Comparison of ENCODE assay signal across 16 cellular contexts in genomic region chr13:110436786-110437370, GRCh38.
DNase-seq lines count a peak whose midpoint lies in the region; ATAC-seq, FAIRE-seq and TF ChIP-seq lines count a peak whose summit lies in the region.
"Had no signal": no experiment of that assay in that cellular context is flagged by ENCODE, and none has a peak within 500 bp of the region (broad histone marks: within the 10 kb centered on the region; RNA-seq: fewer than 3 reads in every experiment).

No MANE protein-coding gene starts in this region.

- H3K36me3 ChIP-seq in HepG2 (replicated peaks in 1 of 2; ENCODE audit: control insufficient read depth in 1 of 2, insufficient read depth in 2 of 2, low read length in 2 of 2), result no peaks in the 10 kb centered on the region
- no peaks in the 10 kb centered on the region for H3K36me3 ChIP-seq in right lobe of liver
- peaks cover 51 to 93% (median 86%) of the 10 kb centered on the region in 4 donors for H3K36me3 ChIP-seq in esophagus muscularis mucosa
- H3K36me3 ChIP-seq in sigmoid colon, result peaks cover 43 to 94% (median 58%) of the 10 kb centered on the region in 4 donors
- peaks cover 72 to 83% (median 73%) of the 10 kb centered on the region in 3 donors for H3K36me3 ChIP-seq in tibial artery
- H3K36me3 ChIP-seq in small intestine (ENCODE audit: control insufficient read depth in 2 of 2, insufficient read depth in 2 of 2, low read length in 2 of 2), result peaks cover 0 to 2% of the 10 kb centered on the region in 2 donors

- H3K9me3 ChIP-seq in HepG2 (ENCODE audit: low read length) (no peaks in the 10 kb centered on the region), right lobe of liver (no peaks in the 10 kb centered on the region), esophagus muscularis mucosa (no peaks in the 10 kb centered on the region), sigmoid colon (no peaks in the 10 kb centered on the region), tibial artery (no peaks in the 10 kb centered on the region), small intestine (ENCODE audit: control insufficient read depth, low read depth) (no peaks in the 10 kb centered on the region)

- H4K20me1 ChIP-seq in HepG2 (ENCODE audit: insufficient read depth, low read length), result no peaks in the 10 kb centered on the region

- in situ Hi-C loops in HepG2 (cut with HindIII; ENCODE audit: extremely low pct_ligation_motif_present, low pct_unique_long_range_greater_than_20kb), result no loop called here

- TF ChIP-seq POLR2A in HepG2 (IDR thresholded peaks at IDR 0.05; ENCODE audit: insufficient read depth in 1 of 2, low read depth in 2 of 2, low read length in 2 of 2), result no peak
- no peak for TF ChIP-seq POLR2A in right lobe of liver (IDR thresholded peaks at IDR 0.05)
- no peak for TF ChIP-seq POLR2A in esophagus muscularis mucosa (IDR thresholded peaks at IDR 0.05; ENCODE audit: low read depth)
- no peak for TF ChIP-seq POLR2A in sigmoid colon (IDR thresholded peaks at IDR 0.05)

- intact Hi-C loops in HepG2 (cut with micrococcal nuclease; ENCODE audit: unreplicated experiment) (no loop called here), right lobe of liver (cut with DNase I) (no loop called here), esophagus muscularis mucosa (cut with DNase I) (no loop called here), sigmoid colon (cut with DNase I) (no loop called here), tibial artery (cut with DNase I; ENCODE audit: low total_unique reads) (loop anchor here (5.0 kb wide), 1 partner anchor 215 kb away; no protein-coding TSS in a partner anchor)

- ATAC-seq in HepG2 (no peak), right lobe of liver (no peak)
- ATAC-seq: GM12878, HCT116 had no signal

- H3K4me3 ChIP-seq in HepG2 (replicated peaks in 1 of 3; ENCODE audit: insufficient read depth in 1 of 3, low read depth in 2 of 3, low read length in 3 of 3) (no peak overlapping the region), right lobe of liver (no peak overlapping the region), esophagus muscularis mucosa (no peak overlapping the region), sigmoid colon (no peak overlapping the region), tibial artery (no peak overlapping the region), small intestine (ENCODE audit: low read depth in 1 of 2, low read length in 2 of 2) (no peak overlapping the region), foreskin fibroblast (ENCODE audit: low read depth in 1 of 2, low read length in 2 of 2) (no peak overlapping the region)
- H3K4me3 ChIP-seq: GM12878 had no signal

- TF ChIP-seq CTCF in HepG2 (CRISPR knock-in tag; IDR thresholded peaks at IDR 0.05), result no peak
- no peak for TF ChIP-seq CTCF in right lobe of liver (IDR thresholded peaks at IDR 0.05)
- no peak for TF ChIP-seq CTCF in esophagus muscularis mucosa (IDR thresholded peaks at IDR 0.05)
- no peak for TF ChIP-seq CTCF in sigmoid colon (IDR thresholded peaks at IDR 0.05)
- no peak for TF ChIP-seq CTCF in tibial artery (IDR thresholded peaks at IDR 0.05)
- TF ChIP-seq CTCF in foreskin fibroblast (IDR thresholded peaks at IDR 0.05; ENCODE audit: low read depth, low read length), result no peak

- no peak for TF ChIP-seq RAD21 in HepG2 (CRISPR knock-in tag; IDR thresholded peaks at IDR 0.05)

- BruUV-seq in HepG2 (replicated peaks; lab: Mats Ljungman, UMichigan), result no TSS peak

- H3K4me1 ChIP-seq in HepG2 (ENCODE audit: insufficient read depth, low read length) (no peaks in the 10 kb centered on the region), right lobe of liver (no peaks in the 10 kb centered on the region), esophagus muscularis mucosa (peaks cover 18 to 40% (median 33%) of the 10 kb centered on the region in 4 donors), sigmoid colon (peaks cover 0 to 31% (median 21%) of the 10 kb centered on the region in 4 donors), tibial artery (peaks cover 0 to 46% (median 23%) of the 10 kb centered on the region in 4 donors), small intestine (ENCODE audit: control insufficient read depth in 2 of 2, insufficient read depth in 1 of 2, low read depth in 1 of 2, low read length in 1 of 2) (no peaks in the 10 kb centered on the region)

- peaks cover 6 to 61% of the 10 kb centered on the region in 2 experiments; a peak in 3 of 5 replicates for H3K27me3 ChIP-seq in HepG2 (ENCODE audit: control insufficient read depth in 1 of 2, insufficient read depth in 2 of 2, low read length in 2 of 2)
- H3K27me3 ChIP-seq in right lobe of liver, result no peaks in the 10 kb centered on the region
- no peaks in the 10 kb centered on the region for H3K27me3 ChIP-seq in esophagus muscularis mucosa
- H3K27me3 ChIP-seq in sigmoid colon, result no peaks in the 10 kb centered on the region
- H3K27me3 ChIP-seq in tibial artery, result no peaks in the 10 kb centered on the region
- no peaks in the 10 kb centered on the region for H3K27me3 ChIP-seq in small intestine (ENCODE audit: control insufficient read depth in 2 of 2, insufficient read depth in 2 of 2, low read length in 2 of 2)

- H3K4me2 ChIP-seq in HepG2 (ENCODE audit: low read depth, low read length), result no peak overlapping the region

- POLR2A ChIA-PET in HepG2 (lab: Yijun Ruan, JAX), result no interaction called here

- CTCF ChIA-PET in HepG2 (lab: Yijun Ruan, JAX; ENCODE audit: low intra/inter-chr PET ratio, low total read pairs), result no interaction called here

- TF ChIP-seq EP300 in HepG2 (IDR thresholded peaks at IDR 0.05; ENCODE audit: low read depth in 2 of 2, low read length in 2 of 2) (no peak), HepG2 (CRISPR knock-in tag; IDR thresholded peaks at IDR 0.05; ENCODE audit: borderline replicate concordance) (no peak), esophagus muscularis mucosa (IDR thresholded peaks at IDR 0.05) (no peak), sigmoid colon (IDR thresholded peaks at IDR 0.05) (no peak)

- H3K9ac ChIP-seq in HepG2 (ENCODE audit: insufficient read depth, low read depth, low read length), result no peak overlapping the region

- no peak for FAIRE-seq in HepG2 (lab: Jason Lieb, UNC)
- no peak for FAIRE-seq in small intestine (lab: Jason Lieb, UNC)
- FAIRE-seq: A204.1, GM12878, GM18507, HTR-8/SVneo had no signal

- 27% methylated on average over 14 of the region's 16 CpGs for WGBS in HepG2 (ENCODE audit: low lambda C conversion rate)
- WGBS in right lobe of liver (ENCODE audit: insufficient coverage, low coverage, low lambda C conversion rate, missing lambda C conversion rate), result 66% methylated on average over 11 of the region's 16 CpGs
- WGBS in esophagus muscularis mucosa, result 71% methylated on average over 16 of the region's 16 CpGs
- 86 to 88% methylated on average over 16 of the region's 16 CpGs for WGBS in sigmoid colon, 2 donors
- 66 to 84% (median 81%) methylated on average over 16 of the region's 16 CpGs for WGBS in small intestine, 3 donors

- no peak overlapping the region for H2AFZ ChIP-seq in HepG2 (ENCODE audit: low read length)

- DNase-seq in HepG2 (ENCODE audit: low spot score) (no peak), right lobe of liver (no peak), esophagus muscularis mucosa (ENCODE audit: extremely low spot score) (no peak), sigmoid colon (no peak), tibial artery (no peak), small intestine (no peak), foreskin fibroblast (no peak)
- DNase-seq in stimulated activated CD8-positive, alpha-beta memory T cell treated with anti-CD3 and anti-CD28 coated beads, Interleukin-4, amount 100 ng/mL, for 48 hours, result no peak
- DNase-seq: C1 segment of cervical spinal cord; CD4-positive, alpha-beta T cell; DMS79 had no signal

- no peak overlapping the region for H3K27ac ChIP-seq in HepG2 (ENCODE audit: extremely low read length, insufficient read depth, low read length)
- H3K27ac ChIP-seq in right lobe of liver, result no peak overlapping the region
- H3K27ac ChIP-seq in esophagus muscularis mucosa (replicated peaks in 1 of 4), result peak overlapping the region; percentile 50 to 73 (median 60)
- H3K27ac ChIP-seq in sigmoid colon, result peak overlapping the region; percentile 39 to 98 (median 40)
- peak overlapping the region; percentile 50 to 61 for H3K27ac ChIP-seq in tibial artery
- no peak overlapping the region for H3K27ac ChIP-seq in small intestine (ENCODE audit: low read depth in 1 of 2, low read length in 1 of 2)

- H3K79me2 ChIP-seq in HepG2 (ENCODE audit: insufficient read depth, low read length), result no peaks in the 10 kb centered on the region

TF ChIP-seq in HepG2, 621 proteins besides CTCF, POLR2A, EP300 and RAD21:
- TF ChIP-seq ZNF75D (CRISPR knock-in tag; IDR thresholded peaks at IDR 0.05; ENCODE audit: borderline replicate concordance) (no peak), ZNF782 (CRISPR knock-in tag; IDR thresholded peaks at IDR 0.05; ENCODE audit: borderline replicate concordance) (no peak), EZH2 (conservative IDR thresholded peaks at IDR 0.05; ENCODE audit: low read depth, low read length) (0 out of 2 replicates have a peak, but pooled peaks have one; percentile 48)

Comparison
In these comparisons a context has a peak if more than half of its experiments do, and no peak if none do; other contexts are left out.
1. H3K27ac ChIP-seq: peak in esophagus muscularis mucosa (4 of 4), sigmoid colon (4 of 4) and tibial artery (2 of 2); none in HepG2 (single experiment), right lobe of liver (0 of 3) and small intestine (0 of 2).